ENCODE assay signal across 1 cellular context in the genomic region with DNA sequence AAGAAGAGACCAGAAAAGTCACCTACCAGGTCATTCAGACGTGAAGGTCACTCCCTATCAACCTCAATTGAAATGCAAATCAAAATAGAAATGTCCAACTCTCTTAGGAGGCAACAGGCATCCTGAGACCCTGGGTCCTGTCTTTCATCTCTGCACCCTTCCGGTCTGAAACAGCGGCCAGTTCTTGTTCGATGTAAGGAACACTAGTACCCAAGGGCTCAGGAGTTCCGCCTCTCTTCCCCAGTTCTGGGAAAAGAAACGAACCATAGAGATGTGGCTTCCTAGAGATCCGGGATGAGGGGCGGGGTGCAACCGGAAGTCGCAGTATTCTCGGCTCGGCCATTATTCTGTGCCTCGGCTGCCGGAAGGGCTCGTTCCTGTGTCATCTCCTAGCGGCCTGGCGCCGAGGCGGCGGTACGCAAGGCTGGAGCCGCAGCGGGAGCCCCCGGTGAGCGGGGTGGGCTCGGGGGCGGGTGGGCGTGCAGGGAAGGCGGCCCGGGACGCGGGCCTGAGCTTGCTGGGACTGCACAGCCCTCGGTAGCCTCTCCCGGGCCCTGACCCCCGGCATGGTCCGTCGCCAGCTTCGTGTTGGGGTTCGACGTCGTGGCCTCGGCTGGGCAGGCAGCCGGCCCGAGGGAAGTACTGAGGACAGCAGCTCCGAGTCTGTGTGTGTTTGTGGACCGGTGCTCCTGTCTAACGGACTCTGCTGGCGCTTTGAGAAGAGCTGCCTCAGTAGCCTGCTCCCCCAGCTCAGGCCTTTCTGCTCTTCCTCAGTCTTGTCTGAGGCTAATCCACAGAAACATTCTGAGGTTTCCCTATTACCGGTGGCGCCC.
A peak's percentile ranks its signal among the peaks of the same experiment; 100 is the strongest.
TF ChIP-seq lines count a peak whose summit lies in the region.

A gene (plus strand): TSS at position 341 of the 833 bp plus-strand sequence. CDS start 4,119 bp downstream, outside the sequence.

TF ChIP-seq in liver, 16 proteins besides CTCF, POLR2A, EP300 and RAD21 (continued from another document):
- TF ChIP-seq, protein P1, sequence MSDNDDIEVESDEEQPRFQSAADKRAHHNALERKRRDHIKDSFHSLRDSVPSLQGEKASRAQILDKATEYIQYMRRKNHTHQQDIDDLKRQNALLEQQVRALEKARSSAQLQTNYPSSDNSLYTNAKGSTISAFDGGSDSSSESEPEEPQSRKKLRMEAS (IDR thresholded peaks at IDR 0.05): peak; percentile 85
- TF ChIP-seq SP1 (IDR thresholded peaks at IDR 0.05): peak; percentile 30
- TF ChIP-seq RXRA (IDR thresholded peaks at IDR 0.05): peak; percentile 23 to 43
- TF ChIP-seq, protein P2, sequence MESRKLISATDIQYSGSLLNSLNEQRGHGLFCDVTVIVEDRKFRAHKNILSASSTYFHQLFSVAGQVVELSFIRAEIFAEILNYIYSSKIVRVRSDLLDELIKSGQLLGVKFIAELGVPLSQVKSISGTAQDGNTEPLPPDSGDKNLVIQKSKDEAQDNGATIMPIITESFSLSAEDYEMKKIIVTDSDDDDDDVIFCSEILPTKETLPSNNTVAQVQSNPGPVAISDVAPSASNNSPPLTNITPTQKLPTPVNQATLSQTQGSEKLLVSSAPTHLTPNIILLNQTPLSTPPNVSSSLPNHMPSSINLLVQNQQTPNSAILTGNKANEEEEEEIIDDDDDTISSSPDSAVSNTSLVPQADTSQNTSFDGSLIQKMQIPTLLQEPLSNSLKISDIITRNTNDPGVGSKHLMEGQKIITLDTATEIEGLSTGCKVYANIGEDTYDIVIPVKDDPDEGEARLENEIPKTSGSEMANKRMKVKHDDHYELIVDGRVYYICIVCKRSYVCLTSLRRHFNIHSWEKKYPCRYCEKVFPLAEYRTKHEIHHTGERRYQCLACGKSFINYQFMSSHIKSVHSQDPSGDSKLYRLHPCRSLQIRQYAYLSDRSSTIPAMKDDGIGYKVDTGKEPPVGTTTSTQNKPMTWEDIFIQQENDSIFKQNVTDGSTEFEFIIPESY (IDR thresholded peaks at IDR 0.05): peak; percentile 53
TF ChIP-seq in liver: peak in this region for 11.
